Comparison of ENCODE assay signal across 14 cellular contexts in genomic region chr7:151461096-151461941, GRCh38. TPM values are rescaled to one million over a fixed set of nuclear protein-coding genes. Genes with fewer than 3 reads are reported as not detected.
DNase-seq lines count a peak whose midpoint lies in the region; ATAC-seq, FAIRE-seq and TF ChIP-seq lines count a peak whose summit lies in the region.
"Had no signal": no experiment of that assay in that cellular context is flagged by ENCODE, and none has a peak within 500 bp of the region (broad histone marks: within the 10 kb centered on the region; RNA-seq: fewer than 3 reads in every experiment).

No MANE protein-coding gene starts in this region.

- H3K36me3 ChIP-seq in GM12878 (ENCODE audit: control insufficient read depth in 2 of 2, insufficient read depth in 2 of 2, low read length in 1 of 2) (peaks cover 11 to 16% of the 10 kb centered on the region in 2 experiments), suprapubic skin (peaks cover 22% of the 10 kb centered on the region)
- H3K36me3 ChIP-seq in CD4-positive, alpha-beta memory T cell (ENCODE audit: insufficient read depth, low read length) = no peaks in the 10 kb centered on the region

- RAD21 ChIA-PET in GM12878 (lab: Charles Lee; ENCODE audit: unreplicated experiment) = no interaction called here

- no peak overlapping the region for H3K4me2 ChIP-seq in GM12878 (ENCODE audit: control insufficient read depth, insufficient read depth)

- intact Hi-C loops in GM12878 (cut with micrococcal nuclease; ENCODE audit: unreplicated experiment) = no loop called here
- intact Hi-C loops in CD4-positive, alpha-beta memory T cell (cut with micrococcal nuclease) = no loop called here

- no peaks in the 10 kb centered on the region for H3K27me3 ChIP-seq in GM12878 (replicated peaks in 1 of 2; ENCODE audit: control insufficient read depth in 2 of 2, insufficient read depth in 2 of 2, low read length in 1 of 2)
- H3K27me3 ChIP-seq in suprapubic skin = no peaks in the 10 kb centered on the region
- no peaks in the 10 kb centered on the region for H3K27me3 ChIP-seq in CD4-positive, alpha-beta memory T cell (ENCODE audit: insufficient read depth, low read length)
- H3K27me3 ChIP-seq: pancreas had no signal

- FAIRE-seq in GM12878 (lab: Jason Lieb, UNC) = no peak
- FAIRE-seq: pancreas had no signal

- H3K4me3 ChIP-seq in GM12878 = no peak overlapping the region
- no peak overlapping the region for H3K4me3 ChIP-seq in suprapubic skin
- H3K4me3 ChIP-seq in CD4-positive, alpha-beta memory T cell (ENCODE audit: low read length in 2 of 2) = no peak overlapping the region
- H3K4me3 ChIP-seq: lung, pancreas had no signal

- no peak overlapping the region for H3K9ac ChIP-seq in GM12878 (ENCODE audit: control insufficient read depth, insufficient read depth, low read length)

- H2AFZ ChIP-seq in GM12878 (ENCODE audit: control insufficient read depth, low read depth, low read length) = no peak overlapping the region

- no peak overlapping the region for H3K27ac ChIP-seq in GM12878 (ENCODE audit: control insufficient read depth, insufficient read depth)
- H3K27ac ChIP-seq in suprapubic skin = peak overlapping the region; percentile 79
- no peak overlapping the region for H3K27ac ChIP-seq in CD4-positive, alpha-beta memory T cell (ENCODE audit: low read depth, low read length)

- WGBS in GM12878 (ENCODE audit: insufficient coverage, insufficient replicate concordance, low lambda C conversion rate, missing lambda C conversion rate) = 81% methylated on average over 6 of the region's 6 CpGs
- WGBS in suprapubic skin = 80% methylated on average over 6 of the region's 6 CpGs

- TF ChIP-seq EP300 in GM12878 (IDR thresholded peaks at IDR 0.05; ENCODE audit: borderline replicate concordance in 1 of 2, control insufficient read depth in 1 of 2, low read depth in 2 of 2, low read length in 2 of 2) (no peak), suprapubic skin (IDR thresholded peaks at IDR 0.05) (no peak)

- DNase-seq in DMS 273 (lab: John Stamatoyannopoulos, UW; ENCODE audit: unreplicated experiment) (peak; percentile 45), DMS 273 treated with DMSO at 0.1 percent for 48 hours (lab: John Stamatoyannopoulos, UW) (no peak), GM12878 (ENCODE audit: low read depth, low spot score) (no peak), mesothelial cell of epicardium (ENCODE audit: low spot score in 2 of 2, unreplicated experiment in 2 of 2) (no peak), suprapubic skin (ENCODE audit: low spot score in 2 of 2) (peak in 1 of 2 donors; percentile 57), NAMALWA (ENCODE audit: low spot score) (no peak), GM13976 (ENCODE audit: low spot score) (no peak)
- no peak for DNase-seq in CD4-positive, alpha-beta memory T cell
- DNase-seq: hippocampal formation, NCI-H1436 treated with DMSO at 0.1 percent for 48 hours, NCI-H748 treated with DMSO at 0.1 percent for 48 hours had no signal

- TF ChIP-seq POLR2A in GM12878 (IDR thresholded peaks at IDR 0.05; ENCODE audit: low read depth, low read length) = no peak
- TF ChIP-seq POLR2A in suprapubic skin (IDR thresholded peaks at IDR 0.05) = no peak

- peak overlapping the region; percentile 95 for H3K27ac Mint-ChIP-seq in mesothelial cell of epicardium
- H3K27ac Mint-ChIP-seq in CD4-positive, alpha-beta memory T cell = no peak overlapping the region

- POLR2A ChIA-PET in GM12878 (lab: Charles Lee) = no interaction called here
- POLR2A ChIA-PET in CD4-positive, alpha-beta memory T cell (lab: Charles Lee; ENCODE audit: partially characterized antibody) = interaction anchor here (0.8 kb wide), 1 partner anchor 52 kb away, joined by 3 read pairs; the partner anchor contains the start of gene WDR86

- no peaks in the 10 kb centered on the region for H3K79me2 ChIP-seq in GM12878 (ENCODE audit: control insufficient read depth, insufficient read depth, low read length)

- H3K4me3 Mint-ChIP-seq in mesothelial cell of epicardium = no peak overlapping the region
- no peak overlapping the region for H3K4me3 Mint-ChIP-seq in CD4-positive, alpha-beta memory T cell
- H3K4me3 Mint-ChIP-seq: IgD-negative memory B cell had no signal

- H4K20me1 ChIP-seq in GM12878 (ENCODE audit: control insufficient read depth, insufficient read depth) = no peaks in the 10 kb centered on the region

- no peak for TF ChIP-seq CTCF in GM12878 (IDR thresholded peaks at IDR 0.05 in 2 of 3, conservative IDR thresholded peaks at IDR 0.05 in 1 of 3; ENCODE audit: control insufficient read depth in 2 of 3, extremely low read depth in 1 of 3, insufficient read depth in 1 of 3, low read depth in 3 of 3, low read length in 3 of 3)
- no peak for TF ChIP-seq CTCF in mesothelial cell of epicardium (IDR thresholded peaks at IDR 0.05; ENCODE audit: unreplicated experiment)
- TF ChIP-seq CTCF in suprapubic skin (IDR thresholded peaks at IDR 0.05) = no peak
- TF ChIP-seq CTCF in GM13976 (IDR thresholded peaks at IDR 0.05; ENCODE audit: borderline replicate concordance, control extremely low read depth, extremely low read depth, insufficient read depth, missing control alignments) = no peak

- H3K9me3 Mint-ChIP-seq in mesothelial cell of epicardium = peaks cover 26% of the 10 kb centered on the region
- peaks cover 6 to 45% (median 20%) of the 10 kb centered on the region in 8 donors for H3K9me3 Mint-ChIP-seq in CD4-positive, alpha-beta memory T cell

- peak; percentile 17 for ATAC-seq in GM12878

- no TSS peak for BruUV-seq in GM12878 (replicated peaks; lab: Mats Ljungman, UMichigan)

- CTCF ChIA-PET in GM12878 (lab: Yijun Ruan, JAX) = interaction anchor here (1.0 to 1.6 kb wide), 4 partner anchors 9 to 58 kb away, joined by 3 to 6 read pairs (median 3); partner anchors contain the start of gene RHEB
- CTCF ChIA-PET in CD4-positive, alpha-beta memory T cell (lab: Charles Lee; ENCODE audit: partially characterized antibody) = interaction anchor here (1.0 to 1.9 kb wide), 3 partner anchors 12 to 54 kb away, joined by 3 to 7 read pairs (median 5); no protein-coding TSS in a partner anchor

- TF ChIP-seq RAD21 in GM12878 (IDR thresholded peaks at IDR 0.05; ENCODE audit: insufficient read depth, low read depth, low read length) = no peak

- SMC1A ChIA-PET in GM12878 (lab: Charles Lee; ENCODE audit: uncharacterized antibody, unreplicated experiment) = interaction anchor here (1.1 kb wide), 1 partner anchor 10 kb away, joined by 3 read pairs; no protein-coding TSS in a partner anchor

- no peaks in the 10 kb centered on the region for H3K27me3 Mint-ChIP-seq in mesothelial cell of epicardium (ENCODE audit: low read depth)
- peaks cover 0 to 2% of the 10 kb centered on the region in 2 donors for H3K27me3 Mint-ChIP-seq in CD4-positive, alpha-beta memory T cell

- H3K4me1 ChIP-seq in GM12878 (ENCODE audit: control insufficient read depth, insufficient read depth, low read length) (no peaks in the 10 kb centered on the region), suprapubic skin (peaks cover 27% of the 10 kb centered on the region)
- no peaks in the 10 kb centered on the region for H3K4me1 ChIP-seq in CD4-positive, alpha-beta memory T cell (ENCODE audit: insufficient read depth, low read length)

- H3K9me3 ChIP-seq in GM12878 (replicated peaks; ENCODE audit: control insufficient read depth, insufficient read depth, low read length) (peaks cover 15% of the 10 kb centered on the region; the same call in 2 of the 3 replicates), suprapubic skin (no peaks in the 10 kb centered on the region)
- H3K9me3 ChIP-seq in CD4-positive, alpha-beta memory T cell (ENCODE audit: control insufficient read depth in 1 of 2, low read length in 2 of 2) = peaks cover 0 to 18% of the 10 kb centered on the region in 2 donors
- H3K9me3 ChIP-seq: pancreas had no signal

- peaks cover 38% of the 10 kb centered on the region for H3K36me3 Mint-ChIP-seq in mesothelial cell of epicardium
- H3K36me3 Mint-ChIP-seq in CD4-positive, alpha-beta memory T cell = peaks cover 33 to 38% of the 10 kb centered on the region in 2 donors

- in situ Hi-C loops in GM12878 (cut with MboI) (no loop called here), GM13976 (cut with MboI; ENCODE audit: low sequenced_read_pairs, unreplicated experiment) (no loop called here)

- peaks cover 23% of the 10 kb centered on the region for H3K4me1 Mint-ChIP-seq in mesothelial cell of epicardium
- H3K4me1 Mint-ChIP-seq in CD4-positive, alpha-beta memory T cell = peaks cover 0 to 5% (median 1%) of the 10 kb centered on the region in 4 donors
- H3K4me1 Mint-ChIP-seq: IgD-negative memory B cell had no signal

RNA-seq across cellular contexts. Expression of gene CRYGN, which starts 21.4 kb away (rescaled TPM):
- 0.32 TPM in 1 of 2 replicates, not detected in the other for total RNA-seq in GM12878 (2013; cell fraction: nucleolus; rRNA removed)
- total RNA-seq in GM12878 (2014; rRNA removed) (not detected in 2 replicates), GM12878 (2014; rRNA removed; fragmentation: Illumina TruSeq; extraction: Trizol) (not detected in 2 replicates), GM12878 (2021) (not detected in 2 replicates), mesothelial cell of epicardium (9.4 to 12.2 TPM (median 10.5 TPM) in 3 replicates), suprapubic skin (not detected)
- not detected for polyA plus RNA-seq in GM12878 (2011; ENCODE audit: low read depth)
- polyA plus RNA-seq in GM12878 (2011; rRNA removed) (not detected in 2 replicates), GM12878 (2014; fragmentation: Illumina TruSeq; extraction: Trizol) (not detected in 2 replicates), GM12878 (2014; fragmentation: Nextera tagmentation; extraction: Ambion mirVana) (not detected), GM12878 (2014; rRNA removed) (not detected in 2 replicates), GM12878 (2016; fragmentation: Nextera tagmentation; extraction: Ambion mirVana) (not detected)
- polyA plus RNA-seq in GM12878 (2011; cell fraction: cytosol; rRNA removed) = 0.03 TPM in 1 of 2 replicates, not detected in the other
- 0.34 and 0.44 TPM in 2 replicates for polyA plus RNA-seq in GM12878 (2011; cell fraction: nucleus; rRNA removed)
- not detected in 2 replicates for polyA plus RNA-seq in GM12878 (2012)
- not detected in 2 replicates for polyA minus RNA-seq in GM12878 (2011; rRNA and poly(A)+ RNA removed)
- not detected in 2 replicates for polyA minus RNA-seq in GM12878 (2011; cell fraction: cytosol; rRNA and poly(A)+ RNA removed)
- 0.36 TPM in 1 of 2 replicates, not detected in the other for polyA minus RNA-seq in GM12878 (2011; cell fraction: nucleus; rRNA and poly(A)+ RNA removed)
- total RNA-seq in CD4-positive, alpha-beta memory T cell = not detected
- 1 to 10 TPM in 1 of 2 donors, not detected in 1; 1.9 TPM for polyA plus RNA-seq in CD4-positive, alpha-beta memory T cell
- polyA plus RNA-seq: IgD-negative memory B cell had no signal

RNA-seq across cellular contexts. Expression of gene WDR86, which starts 51.5 kb away (rescaled TPM):
- total RNA-seq in GM12878 (2013; cell fraction: nucleolus; rRNA removed) = 5.1 and 8.3 TPM in 2 replicates
- total RNA-seq in GM12878 (2014; rRNA removed) (not detected in 2 replicates), GM12878 (2014; rRNA removed; fragmentation: Illumina TruSeq; extraction: Trizol) (not detected in 2 replicates), GM12878 (2021) (not detected in 2 replicates), mesothelial cell of epicardium (259 to 274 TPM (median 266 TPM) in 3 replicates), suprapubic skin (1 to 10 TPM in 2 of 4 donors, under 1 TPM in 1, not detected in 1; 0.81 to 2.8 (median 1.4) TPM)
- 0.29 TPM for polyA plus RNA-seq in GM12878 (2011; ENCODE audit: low read depth)
- polyA plus RNA-seq in GM12878 (2011; rRNA removed) (0.15 and 0.22 TPM in 2 replicates), GM12878 (2014; fragmentation: Illumina TruSeq; extraction: Trizol) (not detected in 2 replicates), GM12878 (2014; fragmentation: Nextera tagmentation; extraction: Ambion mirVana) (under 1 TPM in 1 of 2 experiments, not detected in 1; 0.05 TPM), GM12878 (2014; rRNA removed) (not detected in 2 replicates), GM12878 (2016; fragmentation: Nextera tagmentation; extraction: Ambion mirVana) (under 1 TPM in 1 of 2 experiments, not detected in 1; 0.19 TPM)
- 0.24 and 0.38 TPM in 2 replicates for polyA plus RNA-seq in GM12878 (2011; cell fraction: cytosol; rRNA removed)
- 2.7 and 4.6 TPM in 2 replicates for polyA plus RNA-seq in GM12878 (2011; cell fraction: nucleus; rRNA removed)
- polyA plus RNA-seq in GM12878 (2012) = 0.26 and 0.65 TPM in 2 replicates
- polyA minus RNA-seq in GM12878 (2011; rRNA and poly(A)+ RNA removed) = 0.37 and 1.0 TPM in 2 replicates
- not detected in 2 replicates for polyA minus RNA-seq in GM12878 (2011; cell fraction: cytosol; rRNA and poly(A)+ RNA removed)
- polyA minus RNA-seq in GM12878 (2011; cell fraction: nucleus; rRNA and poly(A)+ RNA removed) = 0.57 and 0.73 TPM in 2 replicates
- 1 to 10 TPM; 7.0 to 8.0 TPM for total RNA-seq in CD4-positive, alpha-beta memory T cell
- 10 to 100 TPM; 10.0 to 14.4 TPM for polyA plus RNA-seq in CD4-positive, alpha-beta memory T cell

RNA-seq across cellular contexts. Expression of gene RHEB, which starts 58.4 kb away (rescaled TPM):
- 44.0 and 53.8 TPM in 2 replicates for total RNA-seq in GM12878 (2013; cell fraction: nucleolus; rRNA removed)
- total RNA-seq in GM12878 (2014; rRNA removed) (20.3 and 28.7 TPM in 2 replicates), GM12878 (2014; rRNA removed; fragmentation: Illumina TruSeq; extraction: Trizol) (36.1 and 37.3 TPM in 2 replicates), GM12878 (2021) (33.4 and 38.7 TPM in 2 replicates), mesothelial cell of epicardium (88.5 to 90.3 TPM (median 89.4 TPM) in 3 replicates), suprapubic skin (10 to 100 TPM; 46.5 to 62.2 (median 53.9) TPM)
- 17.9 TPM for polyA plus RNA-seq in GM12878 (2011; ENCODE audit: low read depth)
- polyA plus RNA-seq in GM12878 (2011; rRNA removed) (67.8 and 115 TPM in 2 replicates), GM12878 (2014; fragmentation: Illumina TruSeq; extraction: Trizol) (35.9 and 55.9 TPM in 2 replicates), GM12878 (2014; fragmentation: Nextera tagmentation; extraction: Ambion mirVana) (1 to 10 TPM; 6.2 to 10.0 TPM), GM12878 (2014; rRNA removed) (28.3 and 38.7 TPM in 2 replicates), GM12878 (2016; fragmentation: Nextera tagmentation; extraction: Ambion mirVana) (10 to 100 TPM; 60.1 to 63.4 TPM)
- polyA plus RNA-seq in GM12878 (2011; cell fraction: cytosol; rRNA removed) = 17.4 and 19.8 TPM in 2 replicates
- 24.3 and 30.4 TPM in 2 replicates for polyA plus RNA-seq in GM12878 (2011; cell fraction: nucleus; rRNA removed)
- polyA plus RNA-seq in GM12878 (2012) = 30.9 and 31.4 TPM in 2 replicates
- polyA minus RNA-seq in GM12878 (2011; rRNA and poly(A)+ RNA removed) = 12.3 and 19.7 TPM in 2 replicates
- polyA minus RNA-seq in GM12878 (2011; cell fraction: cytosol; rRNA and poly(A)+ RNA removed) = 13.5 and 17.6 TPM in 2 replicates
- polyA minus RNA-seq in GM12878 (2011; cell fraction: nucleus; rRNA and poly(A)+ RNA removed) = 11.1 and 17.7 TPM in 2 replicates
- 10 to 100 TPM; 40.8 to 45.1 TPM for total RNA-seq in CD4-positive, alpha-beta memory T cell
- 10 to 100 TPM; 83.0 to 83.2 TPM for polyA plus RNA-seq in CD4-positive, alpha-beta memory T cell

Comparison
In these comparisons a context has a peak if more than half of its experiments do, and no peak if none do; other contexts are left out.
1. RNA of gene WDR86, which starts 51.5 kb away (total RNA-seq): 259 to 274 TPM in mesothelial cell of epicardium; 7.0 to 8.0 TPM in CD4-positive, alpha-beta memory T cell, 0.81 to 2.8 TPM in suprapubic skin and 5.1 to 8.3 TPM in GM12878; every median in the first group is over 10 times any median in the second.